In genomic region chr11:85809881-85810280, GRCh38 we compare ENCODE assay signal across 8 cellular contexts.
DNase-seq lines count a peak whose midpoint lies in the region; ATAC-seq lines count a peak whose summit lies in the region.

No MANE protein-coding gene starts in this region.

- no peaks in the 10 kb centered on the region for H3K27me3 Mint-ChIP-seq in activated naive CD8-positive, alpha-beta T cell
- H3K27me3 Mint-ChIP-seq in stimulated activated memory B cell treated with anti-CD40 and anti-IgM and Interleukin-4, amounts not matched to agents 10 μg/mL and 1 μg/mL and 100 μg/mL, for 72 hours, result peaks cover 20% of the 10 kb centered on the region

- no peaks in the 10 kb centered on the region for H3K9me3 Mint-ChIP-seq in activated naive CD8-positive, alpha-beta T cell (ENCODE audit: low read depth)
- H3K9me3 Mint-ChIP-seq in stimulated activated memory B cell treated with anti-CD40 and anti-IgM and Interleukin-4, amounts not matched to agents 10 μg/mL and 1 μg/mL and 100 μg/mL, for 72 hours, result no peaks in the 10 kb centered on the region

- H3K9ac ChIP-seq in HUES6 (ENCODE audit: low read length) (no peak overlapping the region), iPS-20b (ENCODE audit: low read depth, low read length) (no peak overlapping the region)

- peak overlapping the region; percentile 54 for H3K27ac Mint-ChIP-seq in activated naive CD8-positive, alpha-beta T cell
- no peak overlapping the region for H3K27ac Mint-ChIP-seq in stimulated activated memory B cell treated with anti-CD40 and anti-IgM and Interleukin-4, amounts not matched to agents 10 μg/mL and 1 μg/mL and 100 μg/mL, for 72 hours

- H3K4me1 Mint-ChIP-seq in activated naive CD8-positive, alpha-beta T cell (ENCODE audit: low read depth), result peaks cover 46% of the 10 kb centered on the region
- peaks cover 20% of the 10 kb centered on the region for H3K4me1 Mint-ChIP-seq in stimulated activated memory B cell treated with anti-CD40 and anti-IgM and Interleukin-4, amounts not matched to agents 10 μg/mL and 1 μg/mL and 100 μg/mL, for 72 hours

- H3K4me3 Mint-ChIP-seq in activated naive CD8-positive, alpha-beta T cell, result peak overlapping the region; percentile 90
- H3K4me3 Mint-ChIP-seq in stimulated activated memory B cell treated with anti-CD40 and anti-IgM and Interleukin-4, amounts not matched to agents 10 μg/mL and 1 μg/mL and 100 μg/mL, for 72 hours, result peak overlapping the region; percentile 68

- ATAC-seq in stimulated activated memory B cell treated with anti-CD40 and anti-IgM and Interleukin-4, amounts not matched to agents 10 μg/mL and 1 μg/mL and 100 μg/mL, for 72 hours, result no peak
- no peak for ATAC-seq in HG03457 (IDR thresholded peaks at IDR 0.05; ENCODE audit: unreplicated experiment)
- no peak for ATAC-seq in GM18873 (IDR thresholded peaks at IDR 0.05; ENCODE audit: low FRiP score, unreplicated experiment)

- peaks cover 6% of the 10 kb centered on the region; the same call in 1 of the 2 replicates for H3K4me1 ChIP-seq in HUES6 (ENCODE audit: control insufficient read depth, insufficient read depth, low read length)
- H3K4me1 ChIP-seq in iPS-20b (ENCODE audit: insufficient read depth, low read length), result 0 out of 2 replicates have a peak, but pooled peaks cover 3% of the 10 kb centered on the region

- H3K27ac ChIP-seq in HUES6 (ENCODE audit: low read depth, low read length) (no peak overlapping the region), iPS-20b (ENCODE audit: low read length) (no peak overlapping the region)

- H3K27me3 ChIP-seq in HUES6 (ENCODE audit: control insufficient read depth, insufficient read depth, low read length) (peaks cover 50% of the 10 kb centered on the region), iPS-20b (ENCODE audit: insufficient read depth, low read length) (peaks cover 46% of the 10 kb centered on the region)

- peaks cover 2% of the 10 kb centered on the region for H3K36me3 Mint-ChIP-seq in activated naive CD8-positive, alpha-beta T cell
- H3K36me3 Mint-ChIP-seq in stimulated activated memory B cell treated with anti-CD40 and anti-IgM and Interleukin-4, amounts not matched to agents 10 μg/mL and 1 μg/mL and 100 μg/mL, for 72 hours, result no peaks in the 10 kb centered on the region

- no peaks in the 10 kb centered on the region for H3K9me3 ChIP-seq in HUES6 (ENCODE audit: control insufficient read depth, insufficient read depth, low read depth, low read length)
- no peaks in the 10 kb centered on the region for H3K9me3 ChIP-seq in iPS-20b (ENCODE audit: insufficient read depth, low read depth, low read length)

- H3K4me3 ChIP-seq in HUES6 (ENCODE audit: low read depth, low read length) (peak overlapping the region; percentile 85), iPS-20b (ENCODE audit: low read length) (peak overlapping the region; percentile 84)

- H3K36me3 ChIP-seq in HUES6 (ENCODE audit: control insufficient read depth, insufficient read depth, low read length) (no peaks in the 10 kb centered on the region), iPS-20b (ENCODE audit: insufficient read depth, low read depth, low read length) (no peaks in the 10 kb centered on the region)

- DNase-seq in Ammon's horn (ENCODE audit: low spot score), result peak; percentile 38
- DNase-seq in DMS114 treated with DMSO at 0.1 percent for 48 hours (lab: John Stamatoyannopoulos, UW; ENCODE audit: unreplicated experiment), result no peak
